ENCODE assay signal across 6 cellular contexts in genomic region chr12:63538656-63539055, GRCh38.
DNase-seq lines count a peak whose midpoint lies in the region; ATAC-seq, FAIRE-seq and TF ChIP-seq lines count a peak whose summit lies in the region.
"Not testable (repeated sequence)": the region's sequence is repeated elsewhere in the genome, so short reads cannot be mapped to it uniquely, and the experiment has no call there.

No MANE protein-coding gene starts in this region.

- not testable (repeated sequence) for H3K4me3 ChIP-seq in gastroesophageal sphincter, heart left ventricle, tibial artery

- not testable (repeated sequence) for H3K4me1 ChIP-seq in gastroesophageal sphincter, heart left ventricle
- H3K4me1 ChIP-seq in tibial artery: peaks cover 0 to 23% (median 0%) of the 10 kb centered on the region in 4 donors

- not testable (repeated sequence) for H3K27me3 Mint-ChIP-seq in chondrocyte (ENCODE audit: low read depth)

- H3K36me3 Mint-ChIP-seq in chondrocyte (ENCODE audit: low read depth): not testable (repeated sequence)

- H3K9me3 Mint-ChIP-seq in chondrocyte (ENCODE audit: low read depth): not testable (repeated sequence)

- intact Hi-C loops in heart left ventricle (cut with DNase I); left ventricle myocardium superior (cut with micrococcal nuclease); tibial artery (cut with DNase I; ENCODE audit: low total_unique reads): not testable (repeated sequence)

- H3K9me3 ChIP-seq in gastroesophageal sphincter, heart left ventricle, tibial artery: not testable (repeated sequence)

- not testable (repeated sequence) for DNase-seq in D721Med (ENCODE audit: insufficient read length, low spot score); chondrocyte (ENCODE audit: low spot score); heart left ventricle; left ventricle myocardium superior; tibial artery

- TF ChIP-seq POLR2A in gastroesophageal sphincter (IDR thresholded peaks at IDR 0.05); heart left ventricle (IDR thresholded peaks at IDR 0.05): not testable (repeated sequence)

- WGBS in gastroesophageal sphincter (ENCODE audit: low coverage in 1 of 2), 2 donors: 35 to 45% methylated on average over 2 to 4 of the region's 4 CpGs
- WGBS in heart left ventricle, 4 donors: 34 to 46% (median 44%) methylated on average over 4 of the region's 4 CpGs

- TF ChIP-seq EP300 in gastroesophageal sphincter (IDR thresholded peaks at IDR 0.05): not testable (repeated sequence)

- peak overlapping the region; percentile 70 for H3K27ac Mint-ChIP-seq in chondrocyte (ENCODE audit: unreplicated experiment)

- ATAC-seq in gastroesophageal sphincter: peak; percentile 61
- ATAC-seq in heart left ventricle: peak in 3 of 4 donors; percentile 58 to 81 (median 77)
- peak; percentile 77 for ATAC-seq in left ventricle myocardium superior

- H3K27me3 ChIP-seq in gastroesophageal sphincter, heart left ventricle, tibial artery: not testable (repeated sequence)

- TF ChIP-seq CTCF in D721Med (IDR thresholded peaks at IDR 0.05; ENCODE audit: insufficient read depth, missing control alignments); chondrocyte (IDR thresholded peaks at IDR 0.05); gastroesophageal sphincter (IDR thresholded peaks at IDR 0.05); heart left ventricle (IDR thresholded peaks at IDR 0.05); tibial artery (IDR thresholded peaks at IDR 0.05): not testable (repeated sequence)

- peaks cover 18% of the 10 kb centered on the region for H3K4me1 Mint-ChIP-seq in chondrocyte (ENCODE audit: low read depth)

- peak; percentile 51 for FAIRE-seq in D721Med (lab: Jason Lieb, UNC)

- not testable (repeated sequence) for H3K4me3 Mint-ChIP-seq in chondrocyte (ENCODE audit: unreplicated experiment)

- peak overlapping the region in 2 of 4 donors; percentile 43 to 64 for H3K27ac ChIP-seq in gastroesophageal sphincter
- H3K27ac ChIP-seq in heart left ventricle: peak overlapping the region in 4 of 12 donors; percentile 39 to 57 (median 50)
- H3K27ac ChIP-seq in tibial artery: peak overlapping the region; percentile 68 to 73

- H3K36me3 ChIP-seq in gastroesophageal sphincter, heart left ventricle, tibial artery: not testable (repeated sequence)
